Comparison of ENCODE assay signal across 1 cellular context in the genomic region with DNA sequence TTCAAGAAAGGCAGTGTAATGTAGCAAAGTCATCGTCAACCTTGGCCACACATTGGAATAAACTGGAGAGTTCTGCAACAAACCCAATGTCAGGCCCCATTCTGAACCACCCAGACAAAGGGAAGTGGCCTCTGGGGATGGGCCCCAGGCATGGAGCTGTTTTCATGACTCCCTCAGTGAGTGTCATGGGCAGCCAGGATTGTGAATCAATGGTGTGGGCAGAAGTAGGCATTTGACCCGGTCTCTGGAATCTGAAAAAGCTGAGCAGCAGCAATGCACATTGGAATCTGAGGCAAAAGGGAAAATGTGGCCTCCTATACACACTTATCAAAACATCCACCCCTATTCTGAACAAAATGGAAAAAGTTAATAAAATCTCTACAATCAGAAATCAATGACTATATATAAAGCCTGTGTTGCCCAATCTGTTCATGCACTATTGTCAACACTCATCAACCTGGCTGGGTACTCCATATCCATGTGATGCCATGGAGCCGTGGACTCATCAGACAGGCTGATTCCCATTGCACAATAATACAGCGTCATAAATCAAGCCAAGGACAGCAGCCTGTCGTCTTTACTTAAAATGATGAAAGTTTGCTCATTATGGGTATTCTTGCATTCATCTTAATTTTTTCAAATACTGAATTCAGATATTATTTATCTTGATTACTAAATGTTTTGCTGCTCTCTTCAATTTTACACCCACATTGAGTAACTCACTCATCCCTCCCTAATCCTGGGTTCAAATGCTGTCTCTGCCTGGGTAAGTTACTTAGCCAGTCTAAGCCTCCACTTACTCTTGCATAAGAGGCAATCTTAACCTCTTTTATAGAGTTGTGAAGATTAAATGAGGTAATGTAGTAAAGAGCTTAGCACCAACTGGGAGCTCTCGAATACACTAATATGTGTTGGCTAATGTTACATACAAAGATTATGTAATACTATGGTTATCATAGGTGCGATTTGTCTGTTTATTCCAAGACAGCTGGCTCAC.
A peak's percentile ranks its signal among the peaks of the same experiment; 100 is the strongest.
TF ChIP-seq lines count a peak whose summit lies in the region.

No MANE protein-coding gene starts in this region.

TF ChIP-seq in K562, 482 proteins besides CTCF, POLR2A, EP300 and RAD21 (continued from another document):
- no peak for TF ChIP-seq CREB5 (CRISPR knock-in tag; IDR thresholded peaks at IDR 0.05)
- TF ChIP-seq PKNOX1 (IDR thresholded peaks at IDR 0.05) = peak; percentile 84
- TF ChIP-seq TSC22D4 (tag; IDR thresholded peaks at IDR 0.05) = no peak
- no peak for TF ChIP-seq NR2F6 (CRISPR knock-in tag; IDR thresholded peaks at IDR 0.05)
- TF ChIP-seq CBFA2T3 (IDR thresholded peaks at IDR 0.05) = no peak
